In genomic region chr4:6620891-6621555, GRCh38 we compare ENCODE assay signal across 27 cellular contexts. TPM values are rescaled to one million over a fixed set of nuclear protein-coding genes. Genes with fewer than 3 reads are reported as not detected.
DNase-seq lines count a peak whose midpoint lies in the region; ATAC-seq, FAIRE-seq and TF ChIP-seq lines count a peak whose summit lies in the region.
"Had no signal": no experiment of that assay in that cellular context is flagged by ENCODE, and none has a peak within 500 bp of the region (broad histone marks: within the 10 kb centered on the region; RNA-seq: fewer than 3 reads in every experiment).

No MANE protein-coding gene starts in this region.

- H3K4me2 ChIP-seq in A549, result no peak overlapping the region
- H3K4me2 ChIP-seq in HCT116 (ENCODE audit: low read length), result no peak overlapping the region
- H3K4me2 ChIP-seq: BLaER1 had no signal

- no peaks in the 10 kb centered on the region for H3K79me2 ChIP-seq in HCT116 (ENCODE audit: insufficient read depth, low read length)

- CTCF ChIA-PET in A549 (lab: Yijun Ruan, JAX), result no interaction called here
- CTCF ChIA-PET in HCT116 (lab: Charles Lee), result no interaction called here

- H3K4me1 ChIP-seq in A549, result no peaks in the 10 kb centered on the region
- no peaks in the 10 kb centered on the region for H3K4me1 ChIP-seq in HCT116 (ENCODE audit: control insufficient read depth in 1 of 2, insufficient read depth in 2 of 2, low read length in 2 of 2)
- H3K4me1 ChIP-seq: BLaER1, colonic mucosa, HAP-1, left lung, SJCRH30, thyroid gland had no signal

- ATAC-seq in A549 (peak; percentile 19 to 38; a peak in 3 of 6 replicates), HCT116 (peak; percentile 50; the same call in 1 of the 2 replicates), HG02571 (IDR thresholded peaks at IDR 0.05; ENCODE audit: unreplicated experiment) (no peak), GM21528 (IDR thresholded peaks at IDR 0.05; ENCODE audit: low FRiP score, unreplicated experiment) (no peak)
- ATAC-seq: activated T-cell treated with anti-CD3 and anti-CD28 coated beads, Interleukin-2, amount 50 U/mL, for 72 hours; GM12878; left lung had no signal

- no peak for TF ChIP-seq RAD21 in A549 (conservative IDR thresholded peaks at IDR 0.05 in 1 of 2, IDR thresholded peaks at IDR 0.05 in 1 of 2)
- TF ChIP-seq RAD21 in HCT116 (IDR thresholded peaks at IDR 0.05; ENCODE audit: low read depth), result no peak

- no peaks in the 10 kb centered on the region for H3K9me3 Mint-ChIP-seq in chondrocyte (ENCODE audit: low read depth)
- no peaks in the 10 kb centered on the region for H3K9me3 Mint-ChIP-seq in neural crest cell
- H3K9me3 Mint-ChIP-seq: activated CD4-positive, alpha-beta memory T cell treated with anti-CD3 and anti-CD28 coated beads for 36 hours; activated T-cell treated with anti-CD3 and anti-CD28 coated beads, Interleukin-2, amount 50 U/mL, for 72 hours had no signal

- 0 out of 4 replicates have a peak, but pooled peaks cover 0 to 3% of the 10 kb centered on the region in 2 experiments for H3K36me3 ChIP-seq in HCT116 (ENCODE audit: control insufficient read depth in 1 of 2, insufficient read depth in 2 of 2, low read length in 2 of 2)
- H3K36me3 ChIP-seq: HAP-1 had no signal

- H3K4me3 ChIP-seq in A549 (no peak overlapping the region), HCT116 (replicated peaks in 1 of 2; ENCODE audit: low read depth in 1 of 2, low read length in 2 of 2) (no peak overlapping the region)
- H3K4me3 ChIP-seq: BLaER1, colonic mucosa, GM12878, HAP-1, left lung, SJCRH30, thyroid gland had no signal

- TF ChIP-seq CTCF in A549 (IDR thresholded peaks at IDR 0.05) (no peak), HCT116 (IDR thresholded peaks at IDR 0.05 in 2 of 3, conservative IDR thresholded peaks at IDR 0.05 in 1 of 3; ENCODE audit: borderline replicate concordance in 1 of 3, insufficient read depth in 1 of 3, low read depth in 2 of 3, low read length in 2 of 3) (peak in 1 of 3 experiments; percentile 21; a peak in 1 of 6 replicates), chondrocyte (IDR thresholded peaks at IDR 0.05) (no peak), neural crest cell (conservative IDR thresholded peaks at IDR 0.05) (no peak)

- H3K27ac ChIP-seq in A549, result no peak overlapping the region
- H3K27ac ChIP-seq in HCT116 (ENCODE audit: low read depth, low read length), result no peak overlapping the region
- H3K27ac ChIP-seq: BLaER1, colonic mucosa, left lung, neutrophil, SJCRH30, thyroid gland had no signal

- no peak for FAIRE-seq in A549 (lab: Jason Lieb, UNC)
- FAIRE-seq: bronchial epithelial cell, GM12878 had no signal

- no peak for TF ChIP-seq EP300 in A549 (IDR thresholded peaks at IDR 0.05)

- intact Hi-C loops in HCT116 (cut with micrococcal nuclease), result no loop called here

- no peaks in the 10 kb centered on the region for H3K27me3 Mint-ChIP-seq in chondrocyte (ENCODE audit: low read depth)
- H3K27me3 Mint-ChIP-seq in neural crest cell (ENCODE audit: low read depth), result no peaks in the 10 kb centered on the region
- H3K27me3 Mint-ChIP-seq: activated CD4-positive, alpha-beta memory T cell treated with anti-CD3 and anti-CD28 coated beads for 36 hours had no signal

- no peak overlapping the region for H3K9ac ChIP-seq in HCT116 (ENCODE audit: low read length)
- H3K9ac ChIP-seq: BLaER1 had no signal

- H3K9me2 ChIP-seq in HCT116 (ENCODE audit: insufficient read depth), result no peaks in the 10 kb centered on the region

- WGBS in A549 (ENCODE audit: missing lambda C conversion rate), result 77% methylated on average over 10 of the region's 10 CpGs

- no peaks in the 10 kb centered on the region for H4K20me1 ChIP-seq in HCT116 (ENCODE audit: insufficient read depth)

- H3K27ac Mint-ChIP-seq in chondrocyte (ENCODE audit: unreplicated experiment) (no peak overlapping the region), neural crest cell (ENCODE audit: unreplicated experiment) (peak overlapping the region; percentile 64)
- H3K27ac Mint-ChIP-seq: activated CD4-positive, alpha-beta memory T cell treated with anti-CD3 and anti-CD28 coated beads for 36 hours; activated T-cell treated with anti-CD3 and anti-CD28 coated beads, Interleukin-2, amount 50 U/mL, for 72 hours had no signal

- RAD21 ChIA-PET in HCT116 (lab: Charles Lee; ENCODE audit: low non-redundant PET in 1 of 2, low total read pairs in 2 of 2, uncharacterized antibody in 2 of 2, unreplicated experiment in 2 of 2), result no interaction called here

- DNase-seq in A549 (ENCODE audit: low read depth in 1 of 2, low spot score in 1 of 2), result no peak
- DNase-seq in HCT116 (ENCODE audit: low read depth, low spot score), result no peak
- DNase-seq in chondrocyte (ENCODE audit: low spot score), result peak; percentile 64
- no peak for DNase-seq in neural crest cell (ENCODE audit: low read depth, low spot score)
- no peak for DNase-seq in D341Med (ENCODE audit: low spot score)
- DNase-seq in A172 (ENCODE audit: low spot score), result no peak
- DNase-seq: activated CD4-positive, alpha-beta memory T cell treated with anti-CD3 and anti-CD28 coated beads for 36 hours; activated naive CD4-positive, alpha-beta T cell treated with Interleukin-2 at 50 U/mL for 16 hours; activated T-cell treated with anti-CD3 and anti-CD28 coated beads, Interleukin-2, amount 50 U/mL, for 72 hours; amniotic stem cell; colonic mucosa; DMS153; effector memory CD4-positive, alpha-beta T cell; left lung; NCI-H146; NCI-H345; right cardiac atrium; SJCRH30; stimulated activated CD8-positive, alpha-beta memory T cell treated with anti-CD3 and anti-CD28 coated beads, Interleukin-4, amount 100 ng/mL, for 48 hours; thyroid gland had no signal

- no peaks in the 10 kb centered on the region for H3K27me3 ChIP-seq in HCT116 (ENCODE audit: insufficient read depth, low read length)
- H3K27me3 ChIP-seq: BLaER1, colonic mucosa, left lung, neutrophil, SJCRH30, thyroid gland had no signal

- H3K9me3 ChIP-seq in A549, result no peaks in the 10 kb centered on the region
- no peaks in the 10 kb centered on the region for H3K9me3 ChIP-seq in HCT116 (ENCODE audit: control insufficient read depth in 1 of 2, insufficient read depth in 1 of 2, low read depth in 1 of 2, low read length in 2 of 2)
- H3K9me3 ChIP-seq: BLaER1, colonic mucosa, HAP-1, left lung, neutrophil, SJCRH30, thyroid gland had no signal

- H3K4me3 Mint-ChIP-seq in chondrocyte (ENCODE audit: unreplicated experiment) (no peak overlapping the region), neural crest cell (no peak overlapping the region)
- H3K4me3 Mint-ChIP-seq: activated CD4-positive, alpha-beta memory T cell treated with anti-CD3 and anti-CD28 coated beads for 36 hours; activated T-cell treated with anti-CD3 and anti-CD28 coated beads, Interleukin-2, amount 50 U/mL, for 72 hours had no signal

- TF ChIP-seq POLR2A in A549 (IDR thresholded peaks at IDR 0.05; ENCODE audit: low read length) (no peak), HCT116 (IDR thresholded peaks at IDR 0.05; ENCODE audit: borderline replicate concordance, extremely low read depth, insufficient read depth, insufficient read length) (no peak)

- H3K36me3 Mint-ChIP-seq in chondrocyte (ENCODE audit: low read depth) (peaks cover 10% of the 10 kb centered on the region), neural crest cell (ENCODE audit: low read depth) (peaks cover 8% of the 10 kb centered on the region)

- no peak overlapping the region for H2AFZ ChIP-seq in HCT116 (ENCODE audit: low read depth, low read length, poor library complexity, severe bottlenecking)

- H3K4me1 Mint-ChIP-seq in chondrocyte (ENCODE audit: low read depth), result no peaks in the 10 kb centered on the region
- peaks cover 5% of the 10 kb centered on the region for H3K4me1 Mint-ChIP-seq in neural crest cell

- BruUV-seq in HCT116 (replicated peaks; lab: Mats Ljungman, UMichigan), result no TSS peak

- POLR2A ChIA-PET in A549 (lab: Yijun Ruan, JAX), result no interaction called here
- POLR2A ChIA-PET in HCT116 (lab: Charles Lee), result no interaction called here

TF ChIP-seq in A549, 52 proteins besides CTCF, POLR2A, EP300 and RAD21:
- TF ChIP-seq MYC (IDR thresholded peaks at IDR 0.05; ENCODE audit: borderline replicate concordance, low read length) (no peak), BHLHE40 (IDR thresholded peaks at IDR 0.05; ENCODE audit: low read depth, low read length) (no peak), RCOR1 (IDR thresholded peaks at IDR 0.05; ENCODE audit: low read depth, low read length) (no peak), CBX2 (IDR thresholded peaks at IDR 0.05; ENCODE audit: borderline replicate concordance, low read depth) (no peak)

TF ChIP-seq in HCT116, 20 proteins besides CTCF, POLR2A, EP300 and RAD21 (continues in another document):
- TF ChIP-seq SIN3A (IDR thresholded peaks at IDR 0.05; ENCODE audit: low read depth) (no peak), MAX (IDR thresholded peaks at IDR 0.05) (no peak), ZFX (IDR thresholded peaks at IDR 0.05) (no peak), ATF3 (IDR thresholded peaks at IDR 0.05) (no peak)

RNA-seq across cellular contexts. Expression of gene MRFAP1, which starts 19.5 kb away (rescaled TPM):
- polyA plus RNA-seq in A549 (2011; rRNA removed) (185 and 272 TPM in 2 replicates), A549 (2017; fragmentation: RNase III; extraction: RNeasy Plus Mini Kit Qiagen cat#74134 plus additional on column Dnase treatment) (293 to 304 TPM (median 294 TPM) in 3 replicates)
- 211 and 261 TPM in 2 replicates for polyA plus RNA-seq in A549 (2012; cell fraction: cytosol; rRNA removed)
- 116 and 120 TPM in 2 replicates for polyA plus RNA-seq in A549 (2012; cell fraction: nucleus; rRNA removed)
- 23.9 and 24.5 TPM in 2 replicates for polyA minus RNA-seq in A549 (2011; rRNA and poly(A)+ RNA removed)
- total RNA-seq in HCT116 (2021; ENCODE audit: unreplicated experiment) (313 TPM), chondrocyte (247 to 293 TPM (median 250 TPM) in 3 replicates), neural crest cell (317 and 325 TPM in 2 replicates)
- 245 and 276 TPM in 2 replicates for polyA plus RNA-seq in HCT116 (2012)
- 153 and 191 TPM in 2 replicates for total RNA-seq in A172 (2014; rRNA removed; shearing (Covaris generic))

RNA-seq across cellular contexts. Expression of gene MAN2B2, which starts 46.0 kb away (rescaled TPM):
- 6.3 and 6.5 TPM in 2 replicates for polyA plus RNA-seq in A549 (2011; rRNA removed)
- 6.2 and 8.4 TPM in 2 replicates for polyA plus RNA-seq in A549 (2012; cell fraction: cytosol; rRNA removed)
- 17.8 and 25.6 TPM in 2 replicates for polyA plus RNA-seq in A549 (2012; cell fraction: nucleus; rRNA removed)
- polyA plus RNA-seq in A549 (2017; fragmentation: RNase III; extraction: RNeasy Plus Mini Kit Qiagen cat#74134 plus additional on column Dnase treatment), result 7.5 to 8.4 TPM (median 8.4 TPM) in 3 replicates
- polyA minus RNA-seq in A549 (2011; rRNA and poly(A)+ RNA removed), result 10.6 and 11.0 TPM in 2 replicates
- total RNA-seq in HCT116 (2021; ENCODE audit: unreplicated experiment), result 18.0 TPM
- polyA plus RNA-seq in HCT116 (2012), result 16.6 and 16.8 TPM in 2 replicates
- total RNA-seq in chondrocyte, result 36.7 to 46.4 TPM (median 44.1 TPM) in 3 replicates
- 9.4 and 9.8 TPM in 2 replicates for total RNA-seq in neural crest cell
- total RNA-seq in A172 (2014; rRNA removed; shearing (Covaris generic)), result 11.0 and 12.1 TPM in 2 replicates

Comparison
In these comparisons a context has a peak if more than half of its experiments do, and no peak if none do; other contexts are left out.
1. ATAC-seq: peak in A549 (2 of 2) and HCT116 (single experiment); none in HG02571 (single experiment) and GM21528 (single experiment).